14 cellular contexts compared by ENCODE assay signal in the genomic region with DNA sequence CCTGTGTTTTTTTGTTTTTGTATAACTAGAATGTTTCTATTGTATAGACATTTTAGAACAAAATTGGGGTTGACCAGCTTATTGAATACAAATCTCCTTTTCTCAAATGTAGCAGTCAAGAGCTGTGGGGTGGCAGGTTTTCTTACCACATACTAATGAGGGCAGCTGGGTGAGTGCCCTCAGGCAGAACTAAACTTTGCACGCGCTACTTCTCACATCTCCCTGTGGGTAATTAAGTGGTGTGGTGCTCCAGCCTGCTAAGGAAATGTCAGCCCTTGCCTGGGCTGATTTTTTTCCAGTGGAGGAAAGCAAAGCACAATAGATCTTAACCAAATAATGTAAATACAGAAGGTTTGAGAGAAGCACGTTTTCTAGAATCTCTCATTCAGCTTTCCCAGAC.
DNase-seq lines count a peak whose midpoint lies in the region; TF ChIP-seq lines count a peak whose summit lies in the region.
"Had no signal": no experiment of that assay in that cellular context is flagged by ENCODE, and none has a peak within 500 bp of the region (broad histone marks: within the 10 kb centered on the region; RNA-seq: fewer than 3 reads in every experiment).

No MANE protein-coding gene starts in this region.

- TF ChIP-seq EP300 in sigmoid colon (IDR thresholded peaks at IDR 0.05): no peak

- TF ChIP-seq CTCF in sigmoid colon (IDR thresholded peaks at IDR 0.05): no peak

- peak; percentile 27 for DNase-seq in M059J (ENCODE audit: low read depth)
- peak; percentile 55 for DNase-seq in NCI-H187 treated with DMSO at 0.1 percent for 48 hours (lab: John Stamatoyannopoulos, UW)
- peak; percentile 53 for DNase-seq in astrocyte of the hippocampus (ENCODE audit: low read depth, low spot score)
- peak; percentile 36 for DNase-seq in renal cortical epithelial cell (ENCODE audit: low read depth)
- no peak for DNase-seq in stimulated activated naive CD4-positive, alpha-beta T cell (lab: John Stamatoyannopoulos, UW)
- DNase-seq in cardiac septum (ENCODE audit: low spot score): no peak
- DNase-seq in sigmoid colon: no peak
- DNase-seq: activated B cell treated with CpG ODN at 0.5 μM for 24 hours; effector CD8-positive, alpha-beta T cell; left cardiac atrium; NCI-H1048; Right ventricle myocardium superior; T-helper 2 cell; thyroid gland had no signal

- intact Hi-C loops in cardiac septum (cut with DNase I) (loop anchor here (5.0 to 10.0 kb wide), 2 partner anchors 221 to 263 kb away; no protein-coding TSS in a partner anchor), sigmoid colon (cut with DNase I) (no loop called here)

- H3K4me1 ChIP-seq in sigmoid colon: no peaks in the 10 kb centered on the region
- H3K4me1 ChIP-seq: thyroid gland had no signal

- WGBS in sigmoid colon, 2 donors: 48 to 57% methylated on average over 3 of the region's 3 CpGs

- H3K9me3 ChIP-seq in sigmoid colon: no peaks in the 10 kb centered on the region
- H3K9me3 ChIP-seq: thyroid gland had no signal

- H3K4me3 ChIP-seq in sigmoid colon: no peak overlapping the region
- H3K4me3 ChIP-seq: thyroid gland had no signal

- TF ChIP-seq POLR2A in sigmoid colon (IDR thresholded peaks at IDR 0.05): no peak

- H3K27ac ChIP-seq in sigmoid colon: no peak overlapping the region
- H3K27ac ChIP-seq: thyroid gland had no signal

- H3K36me3 ChIP-seq in sigmoid colon: no peaks in the 10 kb centered on the region
- H3K36me3 ChIP-seq: thyroid gland had no signal

- no peaks in the 10 kb centered on the region for H3K27me3 ChIP-seq in sigmoid colon
- H3K27me3 ChIP-seq: thyroid gland had no signal

Comparison
In these comparisons a context has a peak if more than half of its experiments do, and no peak if none do; other contexts are left out.
1. DNase-seq: peak in M059J (single experiment), NCI-H187 treated with DMSO at 0.1 percent for 48 hours (single experiment), astrocyte of the hippocampus (single experiment) and renal cortical epithelial cell (single experiment); none in stimulated activated naive CD4-positive, alpha-beta T cell (0 of 6), cardiac septum (single experiment) and sigmoid colon (single experiment).